Comparison of ENCODE assay signal across 8 cellular contexts in the genomic region with DNA sequence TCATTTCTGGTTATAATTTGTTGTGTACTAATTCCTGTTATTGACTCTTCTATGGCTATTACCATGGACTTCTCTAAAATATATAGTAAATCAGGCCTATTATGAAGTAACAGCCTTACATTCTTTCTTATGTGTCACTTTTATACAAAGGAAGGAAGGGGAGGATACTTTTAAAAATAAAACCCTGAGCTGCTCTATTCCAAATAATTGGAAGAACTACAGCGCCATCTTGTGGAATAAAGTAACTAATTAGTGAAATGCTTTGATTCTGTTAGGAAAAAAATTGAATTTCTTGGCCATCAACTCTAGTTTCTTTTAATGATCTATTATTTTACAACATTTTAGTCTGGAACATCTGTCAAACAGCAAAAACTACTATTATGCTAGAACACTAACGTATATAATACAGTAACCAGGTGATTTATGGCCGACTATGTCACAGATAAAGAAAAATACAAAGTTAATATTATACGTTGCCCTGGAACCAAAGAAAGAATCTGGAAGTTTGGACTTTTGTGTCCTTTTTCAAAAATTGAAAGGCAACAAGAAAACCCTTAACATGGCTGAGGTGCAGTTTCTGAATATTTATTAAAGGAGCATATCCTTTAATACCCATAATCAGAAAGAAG. TPM values are rescaled to one million over a fixed set of nuclear protein-coding genes. Genes with fewer than 3 reads are reported as not detected.
DNase-seq lines count a peak whose midpoint lies in the region; ATAC-seq, FAIRE-seq and TF ChIP-seq lines count a peak whose summit lies in the region.

No MANE protein-coding gene starts in this region.

- no peak overlapping the region for H3K4me3 ChIP-seq in lower leg skin (ENCODE audit: low read depth, poor library complexity, severe bottlenecking)

- WGBS in lower leg skin, 2 donors, result 34 to 39% methylated on average over 4 of the region's 4 CpGs

- TF ChIP-seq CTCF in lower leg skin (IDR thresholded peaks at IDR 0.05), result no peak

- DNase-seq in NCI-H2196 (lab: John Stamatoyannopoulos, UW; ENCODE audit: unreplicated experiment) (peak; percentile 83), NCI-H2196 treated with DMSO at 0.1 percent for 48 hours (lab: John Stamatoyannopoulos, UW; ENCODE audit: unreplicated experiment) (no peak), NCI-H748 (lab: John Stamatoyannopoulos, UW; ENCODE audit: unreplicated experiment) (peak; percentile 68), T47D (ENCODE audit: low read depth in 1 of 2, low spot score in 1 of 2) (peak; percentile 42 to 73), kidney glomerular epithelial cell (lab: John Stamatoyannopoulos, UW) (peak; percentile 58), urothelium cell line (ENCODE audit: low spot score) (peak; percentile 15), lower leg skin (ENCODE audit: low spot score in 2 of 2) (no peak)

- no peak for FAIRE-seq in urothelium cell line (lab: Jason Lieb, UNC)

- in situ Hi-C loops in T47D (cut with HindIII; ENCODE audit: low pct_unique_long_range_greater_than_20kb, low sequenced_read_pairs), result no loop called here

- intact Hi-C loops in lower leg skin (cut with DNase I; ENCODE audit: low total_unique reads), result no loop called here

- peak; percentile 68 for ATAC-seq in HG03575 (IDR thresholded peaks at IDR 0.05; ENCODE audit: extremely low read depth, insufficient number of reproducible peaks, low FRiP score, unreplicated experiment)

- TF ChIP-seq POLR2A in lower leg skin (IDR thresholded peaks at IDR 0.05), result no peak

RNA-seq across cellular contexts. Expression of a gene that starts 55.0 kb away (rescaled TPM):
- 10 to 100 TPM in 3 of 4 donors, 1 to 10 TPM in 1; 2.6 to 32.3 (median 11.9) TPM for total RNA-seq in lower leg skin

Comparison
In these comparisons a context has a peak if more than half of its experiments do, and no peak if none do; other contexts are left out.
1. DNase-seq: peak in NCI-H2196 (single experiment), NCI-H748 (single experiment), T47D (2 of 2), kidney glomerular epithelial cell (single experiment) and urothelium cell line (single experiment); none in NCI-H2196 treated with DMSO at 0.1 percent for 48 hours (single experiment) and lower leg skin (0 of 2).